1 cellular context compared by ENCODE assay signal in the genomic region with DNA sequence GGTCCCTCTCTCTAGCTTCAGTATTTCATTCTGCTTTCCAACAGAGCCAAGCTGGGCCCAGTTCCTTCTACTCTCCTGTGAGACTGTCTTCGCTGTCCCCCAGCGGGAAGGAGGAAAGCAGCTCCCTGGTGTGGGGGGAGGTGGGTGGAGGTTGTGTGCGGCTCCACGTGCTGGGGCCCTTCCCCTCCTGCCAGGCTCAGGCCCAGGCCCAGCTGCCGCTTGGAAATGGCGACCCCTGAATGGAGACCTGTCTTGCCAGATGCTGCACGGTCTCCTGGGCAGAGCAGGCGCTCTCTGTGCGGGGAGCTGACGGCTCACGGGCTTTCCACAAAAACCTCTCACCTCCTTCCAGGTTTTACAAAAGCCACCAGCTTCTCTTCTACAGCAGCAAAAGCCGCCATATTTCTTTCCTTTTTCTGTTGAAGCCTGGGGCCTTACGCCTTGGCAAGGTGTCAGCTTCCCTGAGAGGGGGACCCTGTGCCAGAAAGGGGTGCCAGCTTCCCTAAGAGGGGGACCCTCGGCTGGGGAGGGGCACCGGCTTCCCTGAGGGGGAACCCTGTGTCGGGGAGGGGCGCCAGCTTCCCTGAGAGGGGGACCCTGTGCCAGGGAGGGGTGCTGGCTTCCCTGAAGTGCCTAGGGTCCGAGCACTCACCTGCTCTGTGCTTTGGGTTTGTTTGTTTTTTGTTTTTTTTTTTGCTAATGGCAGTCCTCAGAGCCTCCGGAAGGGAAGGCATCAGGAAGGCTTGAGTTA.
TF ChIP-seq lines count a peak whose summit lies in the region.

No MANE protein-coding gene starts in this region.

TF ChIP-seq in H1, 55 proteins besides CTCF, POLR2A, EP300 and RAD21:
- TF ChIP-seq SIX5 (IDR thresholded peaks at IDR 0.05; ENCODE audit: low read depth, low read length) (no peak), SAP30 (IDR thresholded peaks at IDR 0.05; ENCODE audit: insufficient read depth, insufficient replicate concordance, low read length) (no peak), HDAC2 (IDR thresholded peaks at IDR 0.05; ENCODE audit: borderline replicate concordance in 1 of 2, low read depth in 2 of 2, low read length in 2 of 2) (no peak), BCL11A (IDR thresholded peaks at IDR 0.05; ENCODE audit: low read depth in 2 of 2, low read length in 2 of 2) (no peak), CBX5 (IDR thresholded peaks at IDR 0.05; ENCODE audit: low read depth, low read length) (no peak), E2F6 (IDR thresholded peaks at IDR 0.05) (no peak), RNF2 (IDR thresholded peaks at IDR 0.05; ENCODE audit: borderline replicate concordance, low read depth, low read length, missing control alignments, poor library complexity, severe bottlenecking) (no peak), CEBPB (IDR thresholded peaks at IDR 0.05; ENCODE audit: low read depth, low read length) (no peak), POLR2AphosphoS5 (IDR thresholded peaks at IDR 0.05; ENCODE audit: low read depth, low read length) (no peak; the same call in 1 of the 2 replicates), CBX8 (IDR thresholded peaks at IDR 0.05; ENCODE audit: borderline replicate concordance, low read depth, low read length) (no peak)
